Comparison of ENCODE assay signal across 24 cellular contexts in genomic region chr4:165788686-165789463, GRCh38.
"Had no signal": no experiment of that assay in that cellular context is flagged by ENCODE, and none has a peak within 500 bp of the region (broad histone marks: within the 10 kb centered on the region; RNA-seq: fewer than 3 reads in every experiment).

No MANE protein-coding gene starts in this region.

- H3K36me3 ChIP-seq: breast epithelium, Peyer's patch had no signal

- H3K27me3 ChIP-seq: breast epithelium, Peyer's patch had no signal

- FAIRE-seq: TTC549 had no signal

- DNase-seq: activated B cell treated with CpG ODN at 0.5 μM for 24 hours; activated CD4-positive, alpha-beta T cell treated with anti-CD3 and anti-CD28 coated beads for 1 hour; activated CD4-positive, alpha-beta T cell treated with anti-CD3 and anti-CD28 coated beads, Interleukin-2, amount 10 ng/mL, durations not matched to agents 24 days and 14 days; activated CD4-positive, alpha-beta T cell treated with anti-CD3 and anti-CD28 coated beads, Interleukin-2, amount 50 U/mL, for 48 hours; activated CD8-positive, alpha-beta memory T cell treated with anti-CD3 and anti-CD28 coated beads, Interleukin-2, amount 10 ng/mL, durations not matched to agents 7 days and 5 days; activated effector memory CD4-positive, alpha-beta T cell treated with Interleukin-2 at 50 U/mL for 16 hours; activated naive CD4-positive, alpha-beta T cell; activated T-cell treated with anti-CD3 and anti-CD28 coated beads, Interleukin-2, amount 50 U/mL, for 24 hours; aorta; Karpas-422; MM.1S; NCI-H1105 treated with DMSO at 0.1 percent for 48 hours; NCI-H1436 treated with DMSO at 0.1 percent for 48 hours; NCI-H187; NCI-H2081 treated with DMSO at 0.1 percent for 48 hours; NCI-H524; Peyer's patch; SIG-M5; T-cell; T-helper 2 cell; T1000 had no signal

- H3K4me3 ChIP-seq: breast epithelium, Peyer's patch had no signal

- ATAC-seq: activated CD8-positive, alpha-beta memory T cell treated with anti-CD3 and anti-CD28 coated beads, Interleukin-2, amount 10 ng/mL, durations not matched to agents 7 days and 5 days; T-cell had no signal

- H3K4me1 ChIP-seq: breast epithelium, Peyer's patch had no signal

- H3K9me3 ChIP-seq: breast epithelium, Peyer's patch had no signal

- H3K27ac ChIP-seq: breast epithelium, Peyer's patch, RWPE1 had no signal
